In genomic region chrX:48488034-48488433, GRCh38 we compare ENCODE assay signal across 26 cellular contexts. TPM values are rescaled to one million over a fixed set of nuclear protein-coding genes. Genes with fewer than 3 reads are reported as not detected.
A peak's percentile ranks its signal among the peaks of the same experiment; 100 is the strongest.
DNase-seq lines count a peak whose midpoint lies in the region; ATAC-seq, FAIRE-seq and TF ChIP-seq lines count a peak whose summit lies in the region.
"Had no signal": no experiment of that assay in that cellular context is flagged by ENCODE, and none has a peak within 500 bp of the region (broad histone marks: within the 10 kb centered on the region; RNA-seq: fewer than 3 reads in every experiment).

No MANE protein-coding gene starts in this region.

- TF ChIP-seq RAD21 in K562 (CRISPR knock-in tag; conservative IDR thresholded peaks at IDR 0.05 in 1 of 2, IDR thresholded peaks at IDR 0.05 in 1 of 2) = no peak

- 55% methylated on average over 3 of the region's 3 CpGs for WGBS in K562 (ENCODE audit: insufficient coverage, low coverage, missing lambda C conversion rate)

- no peaks in the 10 kb centered on the region for H3K79me2 ChIP-seq in K562 (ENCODE audit: control insufficient read depth, insufficient read depth, low read length)
- H3K79me2 ChIP-seq in keratinocyte (ENCODE audit: control insufficient read depth, insufficient read depth, low read length) = no peaks in the 10 kb centered on the region
- no peaks in the 10 kb centered on the region for H3K79me2 ChIP-seq in MM.1S (ENCODE audit: low read length)

- H3F3A ChIP-seq in MM.1S (ENCODE audit: insufficient read depth, low read length) = no peaks in the 10 kb centered on the region

- no peak for DNase-seq in K562 (ENCODE audit: extremely low read depth in 1 of 4, low spot score in 3 of 4)
- DNase-seq in keratinocyte (ENCODE audit: low read depth, low spot score) = no peak
- no peak for DNase-seq in upper lobe of right lung
- no peak for DNase-seq in MV-4-11 (lab: John Stamatoyannopoulos, UW)
- DNase-seq in MM.1S = no peak
- DNase-seq: activated CD4-positive, alpha-beta T cell treated with anti-CD3 and anti-CD28 coated beads, Interleukin-2, amount 50 U/mL, for 48 hours; anterior cingulate cortex; caudate nucleus; dermis blood vessel endothelial cell; hypothalamus; left ventricle myocardium inferior; NCI-H1105; NCI-H2029; NCI-H524 treated with DMSO at 0.1 percent for 48 hours; ovary; retina; stimulated activated CD4-positive, alpha-beta T cell treated with anti-CD3 and anti-CD28 coated beads, Interleukin-4, amount 100 ng/mL, for 1 hour; T-cell had no signal

- no peak for TF ChIP-seq CTCF in HEK293 (tag by site-specific recombination; IDR thresholded peaks at IDR 0.05)
- no peak for TF ChIP-seq CTCF in K562 (IDR thresholded peaks at IDR 0.05 in 2 of 3, conservative IDR thresholded peaks at IDR 0.05 in 1 of 3; ENCODE audit: insufficient read depth in 2 of 3, low read depth in 1 of 3, low read length in 3 of 3)
- TF ChIP-seq CTCF in keratinocyte (optimal IDR thresholded peaks at IDR 0.05 in 1 of 3, IDR thresholded peaks at IDR 0.05 in 1 of 3, conservative IDR thresholded peaks at IDR 0.05 in 1 of 3; ENCODE audit: extremely low read depth in 1 of 3, insufficient read depth in 2 of 3, low read length in 3 of 3) = no peak
- TF ChIP-seq CTCF in upper lobe of right lung (IDR thresholded peaks at IDR 0.05) = no peak
- TF ChIP-seq CTCF in MM.1S (IDR thresholded peaks at IDR 0.05; ENCODE audit: low read length) = no peak

- dilution Hi-C loops in keratinocyte (cut with MboI; ENCODE audit: extremely low pct_ligation_motif_present, low sequenced_read_pairs) = no loop called here

- H3K36me3 ChIP-seq in HEK293 (ENCODE audit: control insufficient read depth in 2 of 2, insufficient read depth in 1 of 2, low read length in 2 of 2) (peaks cover 0 to 27% of the 10 kb centered on the region in 2 experiments), K562 (ENCODE audit: control insufficient read depth, insufficient read depth, low read length) (peaks cover 30% of the 10 kb centered on the region; the same call in 2 of the 3 replicates), keratinocyte (ENCODE audit: control insufficient read depth in 2 of 2, extremely low read depth in 1 of 2, insufficient read depth in 2 of 2, low read length in 2 of 2) (no peaks in the 10 kb centered on the region), skeletal muscle satellite cell (ENCODE audit: insufficient read depth, low read length) (peaks cover 16% of the 10 kb centered on the region), upper lobe of right lung (peaks cover 5% of the 10 kb centered on the region), MM.1S (replicated peaks; ENCODE audit: insufficient read depth, low read length) (no peaks in the 10 kb centered on the region; the same call in 1 of the 2 replicates)
- H3K36me3 ChIP-seq: ovary had no signal

- in situ Hi-C loops in K562 (cut with MboI) = loop anchor here (25.0 kb wide), 1 partner anchor 626 kb away; no protein-coding TSS in a partner anchor

- H3K9me2 ChIP-seq in MM.1S (replicated peaks; ENCODE audit: insufficient read depth, low read length) = no peaks in the 10 kb centered on the region

- CTCF ChIA-PET in HEK293 (lab: Yijun Ruan, JAX) = no interaction called here
- CTCF ChIA-PET in K562 (lab: Yijun Ruan, JAX; ENCODE audit: low intra/inter-chr PET ratio) = no interaction called here

- ATAC-seq in K562 = no peak; the same call in 2 of the 3 replicates
- ATAC-seq in upper lobe of right lung = no peak
- no peak for ATAC-seq in HG03108 (IDR thresholded peaks at IDR 0.05; ENCODE audit: unreplicated experiment)
- ATAC-seq: activated T-helper 17 cell treated with anti-CD3 and anti-CD28 coated beads, Interleukin-2, amount 50 U/mL, for 72 hours; stimulated activated effector memory CD8-positive, alpha-beta T cell treated with anti-CD3 and anti-CD28 coated beads, Interleukin-12 subunit alpha, Interleukin-12 subunit beta, amount 100 ng/mL, for 72 hours; T-cell had no signal

- peak overlapping the region in 1 of 2 experiments; percentile 37; a peak in 2 of 4 replicates for H3K9ac ChIP-seq in K562 (ENCODE audit: insufficient read depth in 1 of 2, low read depth in 2 of 2, low read length in 2 of 2)
- peak overlapping the region; percentile 35 for H3K9ac ChIP-seq in keratinocyte (ENCODE audit: control insufficient read depth, extremely low read depth, insufficient read depth, low read length)
- peak overlapping the region; percentile 42 for H3K9ac ChIP-seq in skeletal muscle satellite cell (ENCODE audit: low read depth, low read length)
- H3K9ac ChIP-seq in MM.1S (ENCODE audit: low read length) = no peak overlapping the region

- TF ChIP-seq EP300 in K562 (IDR thresholded peaks at IDR 0.05; ENCODE audit: low read length) = no peak

- H3K4me1 ChIP-seq in HEK293 (ENCODE audit: control insufficient read depth, insufficient read depth, low read length) (no peaks in the 10 kb centered on the region), K562 (replicated peaks in 1 of 2; ENCODE audit: control insufficient read depth in 2 of 2, insufficient read depth in 2 of 2, low read length in 2 of 2) (peaks cover under 1 to 21% of the 10 kb centered on the region in 2 experiments; a peak in 4 of 5 replicates), keratinocyte (ENCODE audit: control insufficient read depth, extremely low read depth, insufficient read depth, low read length) (peaks cover 36% of the 10 kb centered on the region), skeletal muscle satellite cell (ENCODE audit: control insufficient read depth, insufficient read depth, low read length) (peaks cover 41% of the 10 kb centered on the region), upper lobe of right lung (no peaks in the 10 kb centered on the region), MM.1S (ENCODE audit: low read length) (no peaks in the 10 kb centered on the region)
- H3K4me1 ChIP-seq: left ventricle myocardium inferior, suprapubic skin had no signal

- no peak for FAIRE-seq in K562 (lab: Jason Lieb, UNC)
- no peak for FAIRE-seq in keratinocyte (lab: Jason Lieb, UNC)
- FAIRE-seq: endometrium had no signal

- no peaks in the 10 kb centered on the region for H3K27me3 ChIP-seq in K562 (ENCODE audit: control insufficient read depth in 2 of 2, insufficient read depth in 2 of 2, low read length in 2 of 2)
- H3K27me3 ChIP-seq in keratinocyte (ENCODE audit: control insufficient read depth, extremely low read depth, insufficient read depth, low read length) = no peaks in the 10 kb centered on the region
- H3K27me3 ChIP-seq in skeletal muscle satellite cell (ENCODE audit: control insufficient read depth, insufficient read depth, low read length) = no peaks in the 10 kb centered on the region
- no peaks in the 10 kb centered on the region for H3K27me3 ChIP-seq in upper lobe of right lung
- no peaks in the 10 kb centered on the region for H3K27me3 ChIP-seq in MM.1S (replicated peaks; ENCODE audit: insufficient read depth, low read length)
- H3K27me3 ChIP-seq: ovary, suprapubic skin had no signal

- H3K4me2 ChIP-seq in K562 (ENCODE audit: insufficient read depth, low read length) = peak overlapping the region; percentile 68; the same call in 1 of the 2 replicates
- H3K4me2 ChIP-seq in keratinocyte (ENCODE audit: control insufficient read depth, extremely low read depth, insufficient read depth, low read depth, low read length) = no peak overlapping the region
- no peak overlapping the region for H3K4me2 ChIP-seq in skeletal muscle satellite cell (ENCODE audit: low read length)
- H3K4me2 ChIP-seq in MM.1S (ENCODE audit: low read depth, low read length) = no peak overlapping the region

- H3K9me3 ChIP-seq in HEK293 (ENCODE audit: control insufficient read depth, insufficient read depth, low read depth, low read length) = no peaks in the 10 kb centered on the region
- H3K9me3 ChIP-seq in K562 (replicated peaks; ENCODE audit: control insufficient read depth, insufficient read depth, low read depth, low read length) = no peaks in the 10 kb centered on the region
- H3K9me3 ChIP-seq in keratinocyte (ENCODE audit: control insufficient read depth, low read depth, low read length) = peaks cover 3% of the 10 kb centered on the region
- no peaks in the 10 kb centered on the region for H3K9me3 ChIP-seq in skeletal muscle satellite cell (replicated peaks; ENCODE audit: low read length)
- H3K9me3 ChIP-seq in upper lobe of right lung = no peaks in the 10 kb centered on the region
- H3K9me3 ChIP-seq in MM.1S (replicated peaks; ENCODE audit: insufficient read depth, low read length) = no peaks in the 10 kb centered on the region
- H3K9me3 ChIP-seq: left ventricle myocardium inferior, ovary, suprapubic skin had no signal

- no peak; the same call in 1 of the 2 replicates for TF ChIP-seq POLR2A in K562 (conservative IDR thresholded peaks at IDR 0.05)

- H4K20me1 ChIP-seq in K562 (replicated peaks; ENCODE audit: control insufficient read depth, insufficient read depth, low read length) (no peaks in the 10 kb centered on the region), keratinocyte (ENCODE audit: control insufficient read depth, extremely low read depth, insufficient read depth, low read length) (no peaks in the 10 kb centered on the region), MM.1S (ENCODE audit: insufficient read depth, low read length) (no peaks in the 10 kb centered on the region)

- intact Hi-C loops in K562 (cut with micrococcal nuclease) = no loop called here
- intact Hi-C loops in upper lobe of right lung (cut with DNase I) = no loop called here

- H3K27ac ChIP-seq in HEK293 (ENCODE audit: extremely low read depth, low read depth, low read length) = no peak overlapping the region
- peak overlapping the region; percentile 69; the same call in 1 of the 3 replicates for H3K27ac ChIP-seq in K562 (ENCODE audit: extremely low read depth, low read depth, low read length)
- H3K27ac ChIP-seq in keratinocyte (ENCODE audit: control insufficient read depth, insufficient read depth, low read length) = peak overlapping the region; percentile 76
- H3K27ac ChIP-seq in upper lobe of right lung = no peak overlapping the region
- H3K27ac ChIP-seq in MM.1S (ENCODE audit: low read length) = no peak overlapping the region
- H3K27ac ChIP-seq: C4-2B, left ventricle myocardium inferior, ovary, suprapubic skin had no signal

- H3K4me3 ChIP-seq in HEK293 (ENCODE audit: low read depth, low read length) (no peak overlapping the region), K562 (no peak overlapping the region), keratinocyte (ENCODE audit: control insufficient read depth in 2 of 3, extremely low read depth in 1 of 3, insufficient read depth in 2 of 3, low read depth in 1 of 3, low read length in 3 of 3) (no peak overlapping the region), skeletal muscle satellite cell (ENCODE audit: low read length) (no peak overlapping the region), upper lobe of right lung (no peak overlapping the region), MM.1S (ENCODE audit: low read length) (no peak overlapping the region)
- H3K4me3 ChIP-seq: left ventricle myocardium inferior, ovary, suprapubic skin had no signal

- POLR2A ChIA-PET in HEK293 (lab: Yijun Ruan, JAX) (no interaction called here), K562 (lab: Yijun Ruan, JAX) (no interaction called here)

- BruUV-seq in K562 (replicated peaks; lab: Mats Ljungman, UMichigan) = no TSS peak

- peaks cover 4% of the 10 kb centered on the region for H3K9me1 ChIP-seq in K562 (ENCODE audit: control insufficient read depth, insufficient read depth, low read length)
- H3K9me1 ChIP-seq in keratinocyte (ENCODE audit: control insufficient read depth, extremely low read depth, insufficient read depth, low read length) = no peaks in the 10 kb centered on the region

- H2AFZ ChIP-seq in K562 (ENCODE audit: low read depth, low read length) = peak overlapping the region; percentile 68; the same call in 1 of the 2 replicates
- H2AFZ ChIP-seq in keratinocyte (ENCODE audit: control insufficient read depth, low read length) = no peak overlapping the region
- H2AFZ ChIP-seq in MM.1S (ENCODE audit: low read length) = no peak overlapping the region

RNA-seq across cellular contexts. Expression of gene FTSJ1, which starts 12.0 kb away (rescaled TPM):
- total RNA-seq in K562 (2011; cell fraction: chromatin; rRNA removed; ENCODE audit: low replicate concordance) = 42.8 and 61.0 TPM in 2 replicates
- total RNA-seq in K562 (2011; cell fraction: nucleolus; rRNA removed) = 58.9 and 60.7 TPM in 2 replicates
- 41.1 and 41.9 TPM in 2 replicates for total RNA-seq in K562 (2011; cell fraction: nucleoplasm; rRNA removed)
- total RNA-seq in K562 (2014; rRNA removed) (87.2 and 121 TPM in 2 replicates), K562 (2014; rRNA removed; fragmentation: Illumina TruSeq; extraction: Trizol) (54.7 and 60.1 TPM in 2 replicates), K562 (2015; rRNA removed; fragmentation: Illumina TruSeq; extraction: Trizol) (72.9 and 75.2 TPM in 2 replicates), K562 (2021) (85.0 and 87.3 TPM in 2 replicates), upper lobe of right lung (33.9 TPM)
- polyA plus RNA-seq in K562 (2011; rRNA removed) (51.4 and 53.1 TPM in 2 replicates), K562 (2014; fragmentation: Illumina TruSeq; extraction: Trizol) (95.6 and 109 TPM in 2 replicates), K562 (2014; fragmentation: Nextera tagmentation; extraction: Ambion mirVana) (10 to 100 TPM; 12.2 to 17.4 TPM), K562 (2014; rRNA removed) (71.6 and 86.8 TPM in 2 replicates), keratinocyte (60.6 to 93.4 TPM (median 62.7 TPM) in 3 replicates)
- 61.7 and 125 TPM in 2 replicates for polyA plus RNA-seq in K562 (2011; cell fraction: cytosol; rRNA removed)
- 119 and 153 TPM in 2 replicates for polyA plus RNA-seq in K562 (2011; cell fraction: nucleus; rRNA removed)
- 64.0 and 71.6 TPM in 2 replicates for polyA plus RNA-seq in K562 (2012)
- 18.1 and 25.3 TPM in 2 replicates for polyA minus RNA-seq in K562 (2011; rRNA and poly(A)+ RNA removed)
- 28.1 and 30.3 TPM in 2 replicates for polyA minus RNA-seq in K562 (2011; cell fraction: cytosol; rRNA and poly(A)+ RNA removed)
- polyA minus RNA-seq in K562 (2011; cell fraction: nucleus; rRNA and poly(A)+ RNA removed) = 33.3 and 33.4 TPM in 2 replicates
- polyA plus RNA-seq in keratinocyte (2011; ENCODE audit: low read depth) = 23.6 TPM
- polyA plus RNA-seq in keratinocyte (2011; cell fraction: cytosol; rRNA removed) = 66.6 and 70.9 TPM in 2 replicates
- 100 and 105 TPM in 2 replicates for polyA plus RNA-seq in keratinocyte (2011; cell fraction: nucleus; rRNA removed)
- 48.1 and 100.0 TPM in 2 replicates for polyA plus RNA-seq in keratinocyte (2012; ENCODE audit: low replicate concordance)
- polyA minus RNA-seq in keratinocyte = 49.7 to 131 TPM (median 62.3 TPM) in 3 replicates
- polyA minus RNA-seq in keratinocyte (2011; cell fraction: cytosol; rRNA and poly(A)+ RNA removed) = 51.6 TPM
- polyA minus RNA-seq in keratinocyte (2011; cell fraction: nucleus; rRNA and poly(A)+ RNA removed) = 30.8 and 31.5 TPM in 2 replicates
- total RNA-seq in skeletal muscle satellite cell (2012; rRNA removed) = 118 and 124 TPM in 2 replicates

RNA-seq across cellular contexts. Expression of gene SLC38A5, which starts 18.0 kb away (rescaled TPM):
- total RNA-seq in K562 (2011; cell fraction: chromatin; rRNA removed; ENCODE audit: low replicate concordance) = 149 and 408 TPM in 2 replicates
- 510 and 535 TPM in 2 replicates for total RNA-seq in K562 (2011; cell fraction: nucleolus; rRNA removed)
- total RNA-seq in K562 (2011; cell fraction: nucleoplasm; rRNA removed) = 308 and 339 TPM in 2 replicates
- total RNA-seq in K562 (2014; rRNA removed) (142 and 201 TPM in 2 replicates), K562 (2014; rRNA removed; fragmentation: Illumina TruSeq; extraction: Trizol) (72.6 and 88.6 TPM in 2 replicates), K562 (2015; rRNA removed; fragmentation: Illumina TruSeq; extraction: Trizol) (128 and 129 TPM in 2 replicates), K562 (2021) (213 and 228 TPM in 2 replicates), upper lobe of right lung (21.5 TPM)
- polyA plus RNA-seq in K562 (2011; rRNA removed) (163 and 193 TPM in 2 replicates), K562 (2014; fragmentation: Illumina TruSeq; extraction: Trizol) (204 and 238 TPM in 2 replicates), K562 (2014; fragmentation: Nextera tagmentation; extraction: Ambion mirVana) (10 to 100 TPM in 1 of 2 experiments, 1 to 10 TPM in 1; 9.3 to 31.2 TPM), K562 (2014; rRNA removed) (199 and 251 TPM in 2 replicates), keratinocyte (199 to 339 TPM (median 316 TPM) in 3 replicates)
- polyA plus RNA-seq in K562 (2011; cell fraction: cytosol; rRNA removed) = 284 and 627 TPM in 2 replicates
- polyA plus RNA-seq in K562 (2011; cell fraction: nucleus; rRNA removed) = 364 and 581 TPM in 2 replicates
- polyA plus RNA-seq in K562 (2012) = 62.8 and 197 TPM in 2 replicates
- polyA minus RNA-seq in K562 (2011; rRNA and poly(A)+ RNA removed) = 113 and 240 TPM in 2 replicates
- 150 and 177 TPM in 2 replicates for polyA minus RNA-seq in K562 (2011; cell fraction: cytosol; rRNA and poly(A)+ RNA removed)
- 42.9 and 49.0 TPM in 2 replicates for polyA minus RNA-seq in K562 (2011; cell fraction: nucleus; rRNA and poly(A)+ RNA removed)
- 26.1 TPM for polyA plus RNA-seq in keratinocyte (2011; ENCODE audit: low read depth)
- polyA plus RNA-seq in keratinocyte (2011; cell fraction: cytosol; rRNA removed) = 164 and 221 TPM in 2 replicates
- 409 and 483 TPM in 2 replicates for polyA plus RNA-seq in keratinocyte (2011; cell fraction: nucleus; rRNA removed)
- polyA plus RNA-seq in keratinocyte (2012; ENCODE audit: low replicate concordance) = 162 and 248 TPM in 2 replicates
- 359 to 676 TPM (median 535 TPM) in 3 replicates for polyA minus RNA-seq in keratinocyte
- polyA minus RNA-seq in keratinocyte (2011; cell fraction: cytosol; rRNA and poly(A)+ RNA removed) = 341 TPM
- polyA minus RNA-seq in keratinocyte (2011; cell fraction: nucleus; rRNA and poly(A)+ RNA removed) = 236 and 272 TPM in 2 replicates
- 96.1 and 181 TPM in 2 replicates for total RNA-seq in skeletal muscle satellite cell (2012; rRNA removed)

RNA-seq across cellular contexts. Expression of gene PORCN, which starts 20.8 kb away (rescaled TPM):
- 9.4 and 19.6 TPM in 2 replicates for total RNA-seq in K562 (2011; cell fraction: chromatin; rRNA removed; ENCODE audit: low replicate concordance)
- total RNA-seq in K562 (2011; cell fraction: nucleolus; rRNA removed) = 9.3 and 10.8 TPM in 2 replicates
- total RNA-seq in K562 (2011; cell fraction: nucleoplasm; rRNA removed) = 15.0 and 18.6 TPM in 2 replicates
- total RNA-seq in K562 (2014; rRNA removed) (2.8 and 4.0 TPM in 2 replicates), K562 (2014; rRNA removed; fragmentation: Illumina TruSeq; extraction: Trizol) (1.9 and 2.0 TPM in 2 replicates), K562 (2015; rRNA removed; fragmentation: Illumina TruSeq; extraction: Trizol) (2.4 and 3.2 TPM in 2 replicates), K562 (2021) (4.4 and 4.7 TPM in 2 replicates), upper lobe of right lung (8.9 TPM)
- polyA plus RNA-seq in K562 (2011; rRNA removed) (3.7 and 6.9 TPM in 2 replicates), K562 (2014; fragmentation: Illumina TruSeq; extraction: Trizol) (4.5 and 4.8 TPM in 2 replicates), K562 (2014; fragmentation: Nextera tagmentation; extraction: Ambion mirVana) (under 1 TPM; 0.34 to 0.62 TPM), K562 (2014; rRNA removed) (5.1 TPM in 2 replicates), keratinocyte (52.2 to 78.4 TPM (median 69.3 TPM) in 3 replicates)
- 7.0 and 12.1 TPM in 2 replicates for polyA plus RNA-seq in K562 (2011; cell fraction: cytosol; rRNA removed)
- 18.5 and 23.1 TPM in 2 replicates for polyA plus RNA-seq in K562 (2011; cell fraction: nucleus; rRNA removed)
- 5.0 and 7.8 TPM in 2 replicates for polyA plus RNA-seq in K562 (2012)
- 2.0 and 2.5 TPM in 2 replicates for polyA minus RNA-seq in K562 (2011; rRNA and poly(A)+ RNA removed)
- polyA minus RNA-seq in K562 (2011; cell fraction: cytosol; rRNA and poly(A)+ RNA removed) = 4.1 and 8.1 TPM in 2 replicates
- polyA minus RNA-seq in K562 (2011; cell fraction: nucleus; rRNA and poly(A)+ RNA removed) = 4.7 and 5.3 TPM in 2 replicates
- 5.2 TPM for polyA plus RNA-seq in keratinocyte (2011; ENCODE audit: low read depth)
- polyA plus RNA-seq in keratinocyte (2011; cell fraction: cytosol; rRNA removed) = 53.0 and 92.1 TPM in 2 replicates
- 110 and 141 TPM in 2 replicates for polyA plus RNA-seq in keratinocyte (2011; cell fraction: nucleus; rRNA removed)
- 33.1 and 77.2 TPM in 2 replicates for polyA plus RNA-seq in keratinocyte (2012; ENCODE audit: low replicate concordance)
- 84.1 to 260 TPM (median 90.0 TPM) in 3 replicates for polyA minus RNA-seq in keratinocyte
- polyA minus RNA-seq in keratinocyte (2011; cell fraction: cytosol; rRNA and poly(A)+ RNA removed) = 109 TPM
- polyA minus RNA-seq in keratinocyte (2011; cell fraction: nucleus; rRNA and poly(A)+ RNA removed) = 55.9 and 76.4 TPM in 2 replicates
- total RNA-seq in skeletal muscle satellite cell (2012; rRNA removed) = 33.4 and 36.0 TPM in 2 replicates

RNA-seq across cellular contexts. Expression of gene EBP, which starts 33.6 kb away (rescaled TPM):
- 184 and 489 TPM in 2 replicates for total RNA-seq in K562 (2011; cell fraction: chromatin; rRNA removed; ENCODE audit: low replicate concordance)
- 634 and 715 TPM in 2 replicates for total RNA-seq in K562 (2011; cell fraction: nucleolus; rRNA removed)
- 475 and 527 TPM in 2 replicates for total RNA-seq in K562 (2011; cell fraction: nucleoplasm; rRNA removed)
- total RNA-seq in K562 (2014; rRNA removed) (244 and 267 TPM in 2 replicates), K562 (2014; rRNA removed; fragmentation: Illumina TruSeq; extraction: Trizol) (242 and 313 TPM in 2 replicates), K562 (2015; rRNA removed; fragmentation: Illumina TruSeq; extraction: Trizol) (219 and 244 TPM in 2 replicates), K562 (2021) (264 and 278 TPM in 2 replicates), upper lobe of right lung (93.4 TPM)
- polyA plus RNA-seq in K562 (2011; rRNA removed) (228 and 411 TPM in 2 replicates), K562 (2014; fragmentation: Illumina TruSeq; extraction: Trizol) (274 and 307 TPM in 2 replicates), K562 (2014; fragmentation: Nextera tagmentation; extraction: Ambion mirVana) (100 to 1,000 TPM; 569 to 987 TPM), K562 (2014; rRNA removed) (238 and 281 TPM in 2 replicates), keratinocyte (157 to 285 TPM (median 194 TPM) in 3 replicates)
- polyA plus RNA-seq in K562 (2011; cell fraction: cytosol; rRNA removed) = 623 and 681 TPM in 2 replicates
- 365 and 432 TPM in 2 replicates for polyA plus RNA-seq in K562 (2011; cell fraction: nucleus; rRNA removed)
- 242 and 270 TPM in 2 replicates for polyA plus RNA-seq in K562 (2012)
- polyA minus RNA-seq in K562 (2011; rRNA and poly(A)+ RNA removed) = 291 and 319 TPM in 2 replicates
- polyA minus RNA-seq in K562 (2011; cell fraction: cytosol; rRNA and poly(A)+ RNA removed) = 198 and 240 TPM in 2 replicates
- polyA minus RNA-seq in K562 (2011; cell fraction: nucleus; rRNA and poly(A)+ RNA removed) = 35.1 and 73.1 TPM in 2 replicates
- polyA plus RNA-seq in keratinocyte (2011; ENCODE audit: low read depth) = 30.6 TPM
- 89.5 and 123 TPM in 2 replicates for polyA plus RNA-seq in keratinocyte (2011; cell fraction: cytosol; rRNA removed)
- 173 and 180 TPM in 2 replicates for polyA plus RNA-seq in keratinocyte (2011; cell fraction: nucleus; rRNA removed)
- polyA plus RNA-seq in keratinocyte (2012; ENCODE audit: low replicate concordance) = 87.8 and 273 TPM in 2 replicates
- 265 to 582 TPM (median 337 TPM) in 3 replicates for polyA minus RNA-seq in keratinocyte
- 143 TPM for polyA minus RNA-seq in keratinocyte (2011; cell fraction: cytosol; rRNA and poly(A)+ RNA removed)
- polyA minus RNA-seq in keratinocyte (2011; cell fraction: nucleus; rRNA and poly(A)+ RNA removed) = 55.9 and 60.6 TPM in 2 replicates
- 70.2 and 82.6 TPM in 2 replicates for total RNA-seq in skeletal muscle satellite cell (2012; rRNA removed)

RNA-seq across cellular contexts. Expression of gene TBC1D25, which starts 51.5 kb away (rescaled TPM):
- 11.5 and 26.2 TPM in 2 replicates for total RNA-seq in K562 (2011; cell fraction: chromatin; rRNA removed; ENCODE audit: low replicate concordance)
- total RNA-seq in K562 (2011; cell fraction: nucleolus; rRNA removed) = 15.1 and 16.5 TPM in 2 replicates
- total RNA-seq in K562 (2011; cell fraction: nucleoplasm; rRNA removed) = 11.6 and 13.7 TPM in 2 replicates
- 5.4 and 6.7 TPM in 2 replicates for total RNA-seq in K562 (2014; rRNA removed)
- 0.87 and 0.96 TPM in 2 replicates for total RNA-seq in K562 (2014; rRNA removed; fragmentation: Illumina TruSeq; extraction: Trizol)
- 1.5 and 2.0 TPM in 2 replicates for total RNA-seq in K562 (2015; rRNA removed; fragmentation: Illumina TruSeq; extraction: Trizol)
- total RNA-seq in K562 (2021) = 9.5 and 10.6 TPM in 2 replicates
- polyA plus RNA-seq in K562 (2011; rRNA removed) = 3.9 and 7.1 TPM in 2 replicates
- polyA plus RNA-seq in K562 (2011; cell fraction: cytosol; rRNA removed) = 5.5 and 7.5 TPM in 2 replicates
- polyA plus RNA-seq in K562 (2011; cell fraction: nucleus; rRNA removed) = 17.3 and 27.4 TPM in 2 replicates
- 6.9 and 8.7 TPM in 2 replicates for polyA plus RNA-seq in K562 (2012)
- 6.1 and 7.5 TPM in 2 replicates for polyA plus RNA-seq in K562 (2014; fragmentation: Illumina TruSeq; extraction: Trizol)
- polyA plus RNA-seq in K562 (2014; fragmentation: Nextera tagmentation; extraction: Ambion mirVana) = under 1 TPM; 0.62 to 0.87 TPM
- polyA plus RNA-seq in K562 (2014; rRNA removed) = 5.4 and 6.2 TPM in 2 replicates
- polyA minus RNA-seq in K562 (2011; rRNA and poly(A)+ RNA removed) = 3.5 and 3.9 TPM in 2 replicates
- polyA minus RNA-seq in K562 (2011; cell fraction: cytosol; rRNA and poly(A)+ RNA removed) = 4.7 and 13.4 TPM in 2 replicates
- 4.3 and 5.7 TPM in 2 replicates for polyA minus RNA-seq in K562 (2011; cell fraction: nucleus; rRNA and poly(A)+ RNA removed)
- polyA plus RNA-seq in keratinocyte = 6.1 to 11.9 TPM (median 9.2 TPM) in 3 replicates
- polyA plus RNA-seq in keratinocyte (2011; ENCODE audit: low read depth) = 8.2 TPM
- 6.7 and 11.9 TPM in 2 replicates for polyA plus RNA-seq in keratinocyte (2011; cell fraction: cytosol; rRNA removed)
- 12.2 and 15.6 TPM in 2 replicates for polyA plus RNA-seq in keratinocyte (2011; cell fraction: nucleus; rRNA removed)
- polyA plus RNA-seq in keratinocyte (2012; ENCODE audit: low replicate concordance) = 8.8 and 15.8 TPM in 2 replicates
- 8.2 to 37.2 TPM (median 20.4 TPM) in 3 replicates for polyA minus RNA-seq in keratinocyte
- polyA minus RNA-seq in keratinocyte (2011; cell fraction: cytosol; rRNA and poly(A)+ RNA removed) = 9.8 TPM
- 6.9 and 10.6 TPM in 2 replicates for polyA minus RNA-seq in keratinocyte (2011; cell fraction: nucleus; rRNA and poly(A)+ RNA removed)
- 5.8 and 7.6 TPM in 2 replicates for total RNA-seq in skeletal muscle satellite cell (2012; rRNA removed)
- total RNA-seq in upper lobe of right lung = 14.6 TPM

Comparison
In these comparisons a context has a peak if more than half of its experiments do, and no peak if none do; other contexts are left out.
1. H3K27ac ChIP-seq: peak in K562 (single experiment) and keratinocyte (single experiment); none in HEK293 (single experiment), upper lobe of right lung (single experiment) and MM.1S (single experiment).